In genomic region chr3:49554639-49555265, GRCh38 we compare ENCODE assay signal across 8 cellular contexts. TPM values are rescaled to one million over a fixed set of nuclear protein-coding genes. Genes with fewer than 3 reads are reported as not detected.
A peak's percentile ranks its signal among the peaks of the same experiment; 100 is the strongest.
DNase-seq lines count a peak whose midpoint lies in the region; ATAC-seq and TF ChIP-seq lines count a peak whose summit lies in the region.

No MANE protein-coding gene starts in this region.

- H3K4me1 ChIP-seq in esophagus squamous epithelium (peaks cover 16 to 20% (median 16%) of the 10 kb centered on the region in 3 donors), neural progenitor cell (peaks cover 13% of the 10 kb centered on the region), urinary bladder (ENCODE audit: insufficient read depth) (no peaks in the 10 kb centered on the region)

- H3K9me3 Mint-ChIP-seq in activated CD8-positive, alpha-beta T cell treated with anti-CD3 and anti-CD28 coated beads, Interleukin-2, amount 10 ng/mL, durations not matched to agents 7 days and 5 days (ENCODE audit: insufficient read depth), result peaks cover 4% of the 10 kb centered on the region
- no peaks in the 10 kb centered on the region for H3K9me3 Mint-ChIP-seq in neural progenitor cell

- POLR2A ChIA-PET in BJ (lab: Charles Lee), result interaction anchor here (0.6 kb wide), 1 partner anchor 256 kb away, joined by 3 read pairs; no protein-coding TSS in a partner anchor
- POLR2A ChIA-PET in activated CD8-positive, alpha-beta T cell treated with anti-CD3 and anti-CD28 coated beads, Interleukin-2, amount 10 ng/mL, durations not matched to agents 7 days and 5 days (lab: Charles Lee), result interaction anchor here (1.1 to 1.6 kb wide), 2 partner anchors 9 to 14 kb away, joined by 3 to 4 read pairs; no protein-coding TSS in a partner anchor

- H3K9me3 ChIP-seq in esophagus squamous epithelium, result no peaks in the 10 kb centered on the region
- H3K9me3 ChIP-seq in neural progenitor cell (ENCODE audit: low read depth), result no peaks in the 10 kb centered on the region

- no peaks in the 10 kb centered on the region for H3K36me3 Mint-ChIP-seq in activated CD8-positive, alpha-beta T cell treated with anti-CD3 and anti-CD28 coated beads, Interleukin-2, amount 10 ng/mL, durations not matched to agents 7 days and 5 days (ENCODE audit: low read depth)
- peaks cover 3% of the 10 kb centered on the region for H3K36me3 Mint-ChIP-seq in neural progenitor cell

- H3K27me3 ChIP-seq in BJ (ENCODE audit: control insufficient read depth, insufficient read depth, low read length), result peaks cover 11% of the 10 kb centered on the region
- H3K27me3 ChIP-seq in esophagus squamous epithelium, result peaks cover 0 to 48% (median 0%) of the 10 kb centered on the region in 4 donors
- peaks cover 23% of the 10 kb centered on the region for H3K27me3 ChIP-seq in neural progenitor cell

- intact Hi-C loops in esophagus squamous epithelium (cut with DNase I), result no loop called here

- CTCF ChIA-PET in BJ (lab: Yijun Ruan, JAX), result interaction anchor here (1.0 to 2.4 kb wide), 4 partner anchors 15 to 117 kb away, joined by 3 to 23 read pairs (median 5); no protein-coding TSS in a partner anchor
- CTCF ChIA-PET in activated CD8-positive, alpha-beta T cell treated with anti-CD3 and anti-CD28 coated beads, Interleukin-2, amount 10 ng/mL, durations not matched to agents 7 days and 5 days (lab: Charles Lee), result interaction anchor here (1.0 to 4.3 kb wide), 3 partner anchors 15 to 214 kb away, joined by 3 to 40 read pairs (median 7); no protein-coding TSS in a partner anchor

- H3K79me2 ChIP-seq in neural progenitor cell (ENCODE audit: low read depth), result no peaks in the 10 kb centered on the region

- peaks cover 12% of the 10 kb centered on the region for H4K20me1 ChIP-seq in neural progenitor cell (ENCODE audit: low read depth)

- WGBS in esophagus squamous epithelium, 2 donors, result 4 to 7% methylated on average over 2 to 23 of the region's 65 CpGs
- WGBS in urinary bladder, result 1% methylated on average over 65 of the region's 65 CpGs

- H3K27ac ChIP-seq in esophagus squamous epithelium (peak overlapping the region in 1 of 4 donors; percentile 68), neural progenitor cell (no peak overlapping the region), urinary bladder (ENCODE audit: low read depth) (no peak overlapping the region)

- peaks cover 25% of the 10 kb centered on the region for H3K4me1 Mint-ChIP-seq in activated CD8-positive, alpha-beta T cell treated with anti-CD3 and anti-CD28 coated beads, Interleukin-2, amount 10 ng/mL, durations not matched to agents 7 days and 5 days (ENCODE audit: low read depth)
- H3K4me1 Mint-ChIP-seq in neural progenitor cell, result peaks cover 23% of the 10 kb centered on the region

- H3K27ac Mint-ChIP-seq in activated CD8-positive, alpha-beta T cell treated with anti-CD3 and anti-CD28 coated beads, Interleukin-2, amount 10 ng/mL, durations not matched to agents 7 days and 5 days, result no peak overlapping the region
- H3K27ac Mint-ChIP-seq in neural progenitor cell, result no peak overlapping the region

- H3K9ac ChIP-seq in neural progenitor cell, result no peak overlapping the region

- no peak for DNase-seq in BJ (ENCODE audit: low read depth)
- DNase-seq in HPDE6-E6E7 (ENCODE audit: extremely low spot score), result peak; percentile 15
- no peak for DNase-seq in activated CD8-positive, alpha-beta T cell treated with anti-CD3 and anti-CD28 coated beads, Interleukin-2, amount 10 ng/mL, durations not matched to agents 7 days and 5 days
- no peak for DNase-seq in esophagus squamous epithelium (lab: John Stamatoyannopoulos, UW)
- peak; percentile 92 for DNase-seq in neural progenitor cell (ENCODE audit: low spot score)
- DNase-seq in KG1 (lab: John Stamatoyannopoulos, UW), result no peak

- TF ChIP-seq CTCF in BJ (IDR thresholded peaks at IDR 0.05; ENCODE audit: insufficient read depth, low read depth, low read length) (no peak), esophagus squamous epithelium (IDR thresholded peaks at IDR 0.05) (no peak), neural progenitor cell (IDR thresholded peaks at IDR 0.05) (no peak)

- H2AFZ ChIP-seq in neural progenitor cell (replicated peaks), result peak overlapping the region; percentile 7

- peak overlapping the region; percentile 63 for H3K4me3 Mint-ChIP-seq in activated CD8-positive, alpha-beta T cell treated with anti-CD3 and anti-CD28 coated beads, Interleukin-2, amount 10 ng/mL, durations not matched to agents 7 days and 5 days
- peak overlapping the region; percentile 86 for H3K4me3 Mint-ChIP-seq in neural progenitor cell

- H3F3A ChIP-seq in neural progenitor cell (ENCODE audit: low read depth), result peaks cover 22% of the 10 kb centered on the region

- peaks cover 33% of the 10 kb centered on the region for H3K27me3 Mint-ChIP-seq in activated CD8-positive, alpha-beta T cell treated with anti-CD3 and anti-CD28 coated beads, Interleukin-2, amount 10 ng/mL, durations not matched to agents 7 days and 5 days (ENCODE audit: low read depth)
- H3K27me3 Mint-ChIP-seq in neural progenitor cell (ENCODE audit: insufficient read depth, low read depth), result peaks cover 7% of the 10 kb centered on the region

- peak; percentile 42 for ATAC-seq in GM19455 (IDR thresholded peaks at IDR 0.05; ENCODE audit: unreplicated experiment)
- ATAC-seq in activated CD8-positive, alpha-beta T cell treated with anti-CD3 and anti-CD28 coated beads, Interleukin-2, amount 10 ng/mL, durations not matched to agents 7 days and 5 days, result peak; percentile 80

- H3K4me3 ChIP-seq in BJ (ENCODE audit: low read depth, low read length), result peak overlapping the region; percentile 64
- peak overlapping the region; percentile 15 to 69 (median 42) for H3K4me3 ChIP-seq in esophagus squamous epithelium
- peak overlapping the region; percentile 54 for H3K4me3 ChIP-seq in neural progenitor cell
- H3K4me3 ChIP-seq in urinary bladder (ENCODE audit: low read depth, low read length), result peak overlapping the region; percentile 73

- no peaks in the 10 kb centered on the region for H3K36me3 ChIP-seq in BJ (ENCODE audit: control insufficient read depth, insufficient read depth, low read length)
- H3K36me3 ChIP-seq in esophagus squamous epithelium, result no peaks in the 10 kb centered on the region
- H3K36me3 ChIP-seq in neural progenitor cell, result no peaks in the 10 kb centered on the region
- H3K36me3 ChIP-seq in urinary bladder (ENCODE audit: insufficient read depth), result no peaks in the 10 kb centered on the region

- peak overlapping the region; percentile 81 for H3K4me2 ChIP-seq in neural progenitor cell

- TF ChIP-seq POLR2A in esophagus squamous epithelium (IDR thresholded peaks at IDR 0.05), result no peak

RNA-seq across cellular contexts. Expression of gene BSN, which starts 0.5 kb away (rescaled TPM):
- polyA plus RNA-seq in BJ (2011; rRNA removed), result 0.01 and 0.04 TPM in 2 replicates
- 0.09 and 0.10 TPM in 2 replicates for polyA minus RNA-seq in BJ (2011; rRNA and poly(A)+ RNA removed)
- under 1 TPM; 0.05 to 0.34 TPM for total RNA-seq in activated CD8-positive, alpha-beta T cell treated with anti-CD3 and anti-CD28 coated beads, Interleukin-2, amount 10 ng/mL, durations not matched to agents 7 days and 5 days
- total RNA-seq in esophagus squamous epithelium, result under 1 TPM; 0.11 to 0.19 (median 0.16) TPM
- 0.17 and 0.53 TPM in 2 replicates for total RNA-seq in neural progenitor cell (ENCODE audit: low replicate concordance)
- total RNA-seq in urinary bladder, result 0.48 TPM
- 0.39 TPM for polyA plus RNA-seq in urinary bladder

Comparison
In these comparisons a context has a peak if more than half of its experiments do, and no peak if none do; other contexts are left out.
1. DNase-seq: peak in HPDE6-E6E7 (single experiment) and neural progenitor cell (single experiment); none in BJ (single experiment), activated CD8-positive, alpha-beta T cell treated with anti-CD3 and anti-CD28 coated beads, Interleukin-2, amount 10 ng/mL, durations not matched to agents 7 days and 5 days (single experiment), esophagus squamous epithelium (single experiment) and KG1 (single experiment).
2. Peak in every context shown above with its lines, with median percentiles within 50 percentile points of each other: H3K4me3 ChIP-seq.